In genomic region chr10:128001346-128001745, GRCh38 we compare ENCODE assay signal across 19 cellular contexts.
DNase-seq lines count a peak whose midpoint lies in the region; ATAC-seq and TF ChIP-seq lines count a peak whose summit lies in the region.
"Had no signal": no experiment of that assay in that cellular context is flagged by ENCODE, and none has a peak within 500 bp of the region (broad histone marks: within the 10 kb centered on the region; RNA-seq: fewer than 3 reads in every experiment).

No MANE protein-coding gene starts in this region.

- TF ChIP-seq POLR2A in thyroid gland (IDR thresholded peaks at IDR 0.05), result no peak
- no peak for TF ChIP-seq POLR2A in suprapubic skin (IDR thresholded peaks at IDR 0.05)

- H3K9me3 ChIP-seq in right cardiac atrium (ENCODE audit: control insufficient read depth, low read length), result no peaks in the 10 kb centered on the region
- H3K9me3 ChIP-seq in thyroid gland, result no peaks in the 10 kb centered on the region
- no peaks in the 10 kb centered on the region for H3K9me3 ChIP-seq in suprapubic skin

- no peaks in the 10 kb centered on the region for H3K36me3 ChIP-seq in thyroid gland
- H3K36me3 ChIP-seq in suprapubic skin, result no peaks in the 10 kb centered on the region

- no peak for ATAC-seq in right cardiac atrium
- ATAC-seq: Panc1 had no signal

- no peak overlapping the region for H3K4me3 ChIP-seq in right cardiac atrium (ENCODE audit: low read length)
- H3K4me3 ChIP-seq in thyroid gland (replicated peaks in 1 of 3), result no peak overlapping the region
- H3K4me3 ChIP-seq in suprapubic skin, result no peak overlapping the region

- DNase-seq in caudate nucleus (lab: John Stamatoyannopoulos, UW) (peak in 2 of 61 donors; percentile 17 to 39), right cardiac atrium (no peak), posterior vena cava (ENCODE audit: low spot score) (peak; percentile 32), thyroid gland (no peak), suprapubic skin (ENCODE audit: low spot score in 2 of 2) (no peak), NCI-H226 (no peak), 8988T (no peak)
- DNase-seq: CD4-positive, CD25-positive, alpha-beta regulatory T cell; COR-L47; DMS79; IMR-90; NCI-H1105 treated with DMSO at 0.1 percent for 48 hours; NCI-H1694; NCI-H2081; NCI-H2171; NCI-H524 treated with DMSO at 0.1 percent for 48 hours; NCI-H82 had no signal

- 88% methylated on average over 10 of the region's 10 CpGs for WGBS in right cardiac atrium
- WGBS in thyroid gland, 2 donors, result 89 to 92% methylated on average over 10 of the region's 10 CpGs
- WGBS in suprapubic skin, result 91% methylated on average over 10 of the region's 10 CpGs

- peak overlapping the region; percentile 71 for H3K27ac ChIP-seq in angular gyrus (ENCODE audit: low read depth, low read length)
- peak overlapping the region; percentile 11 for H3K27ac ChIP-seq in caudate nucleus (ENCODE audit: low read depth, low read length)
- H3K27ac ChIP-seq in right cardiac atrium (ENCODE audit: low read length), result peak overlapping the region; percentile 87
- H3K27ac ChIP-seq in thyroid gland, result peak overlapping the region in 1 of 3 donors; percentile 28
- no peak overlapping the region for H3K27ac ChIP-seq in suprapubic skin

- intact Hi-C loops in right cardiac atrium (cut with DNase I) (no loop called here), posterior vena cava (cut with DNase I) (no loop called here), thyroid gland (cut with DNase I) (no loop called here)

- no peak for TF ChIP-seq CTCF in thyroid gland (IDR thresholded peaks at IDR 0.05)
- no peak for TF ChIP-seq CTCF in suprapubic skin (IDR thresholded peaks at IDR 0.05)

- TF ChIP-seq EP300 in suprapubic skin (IDR thresholded peaks at IDR 0.05), result no peak

- peaks cover 9% of the 10 kb centered on the region for H3K4me1 ChIP-seq in right cardiac atrium (ENCODE audit: control insufficient read depth, insufficient read depth, low read length)
- H3K4me1 ChIP-seq in thyroid gland, result peaks cover 0 to 9% of the 10 kb centered on the region in 2 donors
- peaks cover 11% of the 10 kb centered on the region for H3K4me1 ChIP-seq in suprapubic skin

- H3K27me3 ChIP-seq in right cardiac atrium (ENCODE audit: control insufficient read depth, insufficient read depth), result no peaks in the 10 kb centered on the region
- no peaks in the 10 kb centered on the region for H3K27me3 ChIP-seq in thyroid gland
- no peaks in the 10 kb centered on the region for H3K27me3 ChIP-seq in suprapubic skin
